In the genomic region with DNA sequence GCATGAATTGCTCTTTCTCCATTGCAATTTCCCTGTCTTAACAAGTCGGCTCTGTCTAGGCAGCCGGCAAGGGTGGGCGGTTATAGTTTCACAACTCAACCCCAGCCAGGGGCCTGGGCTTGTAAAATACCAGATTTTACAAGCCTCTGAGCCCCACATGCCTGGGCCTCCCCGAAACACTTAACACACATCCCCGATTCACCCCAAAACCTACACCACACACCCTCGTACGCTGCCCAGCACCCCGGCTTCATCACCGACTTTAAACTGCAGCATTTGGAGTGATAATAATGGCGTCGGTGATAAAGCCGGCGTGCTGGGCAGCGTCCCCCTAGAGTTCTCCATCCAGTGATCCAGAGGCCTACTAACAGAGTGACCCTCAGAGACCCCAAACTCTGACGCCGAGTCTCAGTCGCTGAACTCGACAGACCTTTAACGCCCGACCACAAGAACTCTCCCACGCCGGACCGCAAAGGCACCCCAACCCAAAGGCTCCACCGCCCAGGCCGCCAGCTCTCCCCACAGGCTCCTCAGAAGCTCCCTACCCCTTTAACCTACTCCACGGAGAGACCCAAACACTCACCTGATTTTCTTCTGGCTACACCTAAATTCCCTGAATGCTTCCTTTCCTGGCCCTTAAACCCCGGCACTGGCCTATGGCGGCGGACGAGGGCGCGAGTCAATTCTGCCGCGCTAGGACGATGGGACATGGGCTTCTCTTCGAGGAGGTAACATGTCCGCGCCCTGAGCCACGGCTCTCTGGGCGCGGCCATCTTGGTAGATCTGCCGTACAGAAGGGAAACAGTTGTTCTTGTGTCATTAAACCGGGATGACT, we compare ENCODE assay signal across 8 cellular contexts. TPM values are rescaled to one million over a fixed set of nuclear protein-coding genes. Genes with fewer than 3 reads are reported as not detected.
DNase-seq lines count a peak whose midpoint lies in the region; ATAC-seq, FAIRE-seq and TF ChIP-seq lines count a peak whose summit lies in the region.

A gene (minus strand): TSS at position 687 of the 835 bp plus-strand sequence. CDS start 4,910 bp downstream, outside the sequence.

- peak within 1 kb of the TSS; percentile 99 for H3K27ac Mint-ChIP-seq in activated CD4-positive, alpha-beta T cell treated with anti-CD3 and anti-CD28 coated beads for 36 hours

- peaks cover 22% of the 10 kb centered on the region for H3K4me1 Mint-ChIP-seq in activated CD4-positive, alpha-beta T cell treated with anti-CD3 and anti-CD28 coated beads for 36 hours

- peaks cover 4 to 8% of the 10 kb centered on the region in 2 donors for H3K36me3 ChIP-seq in kidney (ENCODE audit: control insufficient read depth in 1 of 2, insufficient read depth in 2 of 2, low read length in 2 of 2)

- DNase-seq in NCI-H226 (peak; percentile 10), choroid plexus epithelial cell (ENCODE audit: low read depth) (peak; percentile 88), kidney (peak; percentile 92), cortex of kidney (lab: John Stamatoyannopoulos, UW) (no peak)
- peak; percentile 89 for DNase-seq in activated CD4-positive, alpha-beta T cell treated with anti-CD3 and anti-CD28 coated beads for 36 hours
- DNase-seq in stimulated activated CD4-positive, alpha-beta T cell treated with anti-CD3 and anti-CD28 coated beads, Interleukin-12 subunit alpha, Interleukin-12 subunit beta, amount 100 ng/mL, for 4 hours, result peak; percentile 78

- H3K4me3 ChIP-seq in GM12875 (ENCODE audit: low read depth, low read length) (peak within 1 kb of the TSS; percentile 88), choroid plexus epithelial cell (ENCODE audit: low read depth, low read length) (peak within 1 kb of the TSS; percentile 91), kidney (ENCODE audit: low read length in 2 of 2) (peak within 1 kb of the TSS; percentile 94 to 99)

- CTCF ChIA-PET in activated CD4-positive, alpha-beta T cell treated with anti-CD3 and anti-CD28 coated beads for 36 hours (lab: Charles Lee), result no interaction called here

- peaks cover 47% of the 10 kb centered on the region for H3K9me3 Mint-ChIP-seq in activated CD4-positive, alpha-beta T cell treated with anti-CD3 and anti-CD28 coated beads for 36 hours (ENCODE audit: low read depth)

- peak within 1 kb of the TSS; percentile 85 to 97 for H3K9ac ChIP-seq in kidney (ENCODE audit: low read length in 2 of 2)

- POLR2A ChIA-PET in activated CD4-positive, alpha-beta T cell treated with anti-CD3 and anti-CD28 coated beads for 36 hours (lab: Charles Lee), result no interaction called here

- peak; percentile 73 for ATAC-seq in HG02884 (IDR thresholded peaks at IDR 0.05; ENCODE audit: unreplicated experiment)
- ATAC-seq in activated CD4-positive, alpha-beta T cell treated with anti-CD3 and anti-CD28 coated beads for 36 hours, result peak; percentile 92

- intact Hi-C loops in activated CD4-positive, alpha-beta T cell treated with anti-CD3 and anti-CD28 coated beads for 36 hours (cut with DNase I, micrococcal nuclease), result loop anchor here (1.0 kb wide), 5 partner anchors 23 to 191 kb away; a partner anchor contains a TSS
- intact Hi-C loops in kidney (cut with DNase I), result no loop called here

- H3K36me3 Mint-ChIP-seq in activated CD4-positive, alpha-beta T cell treated with anti-CD3 and anti-CD28 coated beads for 36 hours (ENCODE audit: low read depth), result peaks cover 74% of the 10 kb centered on the region

- H3K9me3 ChIP-seq in kidney (ENCODE audit: control insufficient read depth in 1 of 2, low read length in 2 of 2), result peaks cover 0 to 9% of the 10 kb centered on the region in 2 donors

- no peak for TF ChIP-seq CTCF in GM12875 (IDR thresholded peaks at IDR 0.05; ENCODE audit: borderline replicate concordance, insufficient read depth, low read depth, low read length)
- peak; percentile 20 for TF ChIP-seq CTCF in choroid plexus epithelial cell (conservative IDR thresholded peaks at IDR 0.05; ENCODE audit: low read depth, low read length)
- TF ChIP-seq CTCF in kidney (IDR thresholded peaks at IDR 0.05; ENCODE audit: borderline replicate concordance, extremely low read depth, insufficient read depth), result no peak

- no peak for FAIRE-seq in kidney (lab: Jason Lieb, UNC)

- peaks cover 0 to 2% of the 10 kb centered on the region in 2 donors for H3K4me1 ChIP-seq in kidney (ENCODE audit: control insufficient read depth in 1 of 2, insufficient read depth in 1 of 2, low read depth in 1 of 2, low read length in 2 of 2)

- peak within 1 kb of the TSS; percentile 91 for H3K4me3 Mint-ChIP-seq in activated CD4-positive, alpha-beta T cell treated with anti-CD3 and anti-CD28 coated beads for 36 hours

- peaks cover 18% of the 10 kb centered on the region for H3K27me3 Mint-ChIP-seq in activated CD4-positive, alpha-beta T cell treated with anti-CD3 and anti-CD28 coated beads for 36 hours

- peak within 1 kb of the TSS; percentile 84 to 86 for H3K27ac ChIP-seq in kidney (ENCODE audit: low read depth in 2 of 2, low read length in 2 of 2)

RNA-seq across cellular contexts. Expression of the gene that starts here (rescaled TPM):
- 10 to 100 TPM in 1 of 2 experiments, 1 to 10 TPM in 1; 9.6 to 11.2 TPM for total RNA-seq in activated CD4-positive, alpha-beta T cell treated with anti-CD3 and anti-CD28 coated beads for 36 hours
- total RNA-seq in kidney, result 16.2 TPM
- polyA plus RNA-seq in kidney (ENCODE audit: insufficient read depth, low read depth, low replicate concordance), result 4.9 TPM
